In genomic region chr7:137981668-137982067, GRCh38 we compare ENCODE assay signal across 1 cellular context.
A peak's percentile ranks its signal among the peaks of the same experiment; 100 is the strongest.
TF ChIP-seq lines count a peak whose summit lies in the region.

No MANE protein-coding gene starts in this region.

TF ChIP-seq in GM12878, 131 proteins besides CTCF, POLR2A, EP300 and RAD21 (continued from another document and continues in another):
- TF ChIP-seq ETV6 (conservative IDR thresholded peaks at IDR 0.05 in 1 of 2, IDR thresholded peaks at IDR 0.05 in 1 of 2; ENCODE audit: borderline replicate concordance in 1 of 2, low read depth in 1 of 2) (peak in 1 of 2 experiments; percentile 79; a peak in 1 of 4 replicates), ZNF217 (IDR thresholded peaks at IDR 0.05) (peak; percentile 79), SUPT20H (IDR thresholded peaks at IDR 0.05; ENCODE audit: borderline replicate concordance, control insufficient read depth, low read depth, low read length) (no peak), SP1 (IDR thresholded peaks at IDR 0.05; ENCODE audit: low read depth, low read length) (peak; percentile 67), DPF2 (IDR thresholded peaks at IDR 0.05) (0 out of 2 replicates have a peak, but pooled peaks have one; percentile 36), ZBTB4 (CRISPR knock-in tag; IDR thresholded peaks at IDR 0.05) (no peak), TCF12 (IDR thresholded peaks at IDR 0.05; ENCODE audit: low read depth, low read length) (peak; percentile 63; the same call in 1 of the 2 replicates), MEF2A (IDR thresholded peaks at IDR 0.05; ENCODE audit: insufficient read depth, low read depth, low read length) (peak; percentile 100), CEBPZ (IDR thresholded peaks at IDR 0.05; ENCODE audit: low read depth, low read length) (no peak), ATF3 (IDR thresholded peaks at IDR 0.05; ENCODE audit: borderline replicate concordance, extremely low read depth, low read depth, low read length) (no peak), SMC3 (IDR thresholded peaks at IDR 0.05; ENCODE audit: borderline replicate concordance, low read length) (peak; percentile 12; the same call in 1 of the 2 replicates), YY1 (IDR thresholded peaks at IDR 0.05; ENCODE audit: low read depth, low read length) (no peak; the same call in 1 of the 2 replicates), EED (IDR thresholded peaks at IDR 0.05; ENCODE audit: low read depth) (peak; percentile 86), ASH2L (IDR thresholded peaks at IDR 0.05; ENCODE audit: borderline replicate concordance, low read depth) (no peak), BCL11A (IDR thresholded peaks at IDR 0.05; ENCODE audit: low read depth, low read length) (peak; percentile 90), ATF7 (IDR thresholded peaks at IDR 0.05; ENCODE audit: low read depth) (peak; percentile 96), ZBTB11 (CRISPR knock-in tag; IDR thresholded peaks at IDR 0.05) (no peak), BACH1 (IDR thresholded peaks at IDR 0.05; ENCODE audit: borderline replicate concordance) (peak; percentile 32; the same call in 1 of the 2 replicates), STAT1 (conservative IDR thresholded peaks at IDR 0.05) (no peak), BMI1 (IDR thresholded peaks at IDR 0.05; ENCODE audit: borderline replicate concordance) (0 out of 2 replicates have a peak, but pooled peaks have one; percentile 25), ATF2 (IDR thresholded peaks at IDR 0.05; ENCODE audit: low read length) (no peak), IRF4 (IDR thresholded peaks at IDR 0.05; ENCODE audit: low read depth, low read length) (peak; percentile 57; the same call in 1 of the 2 replicates), EZH2 (IDR thresholded peaks at IDR 0.05; ENCODE audit: borderline replicate concordance, control insufficient read depth, low read depth, low read length) (no peak), FOXM1 (IDR thresholded peaks at IDR 0.05; ENCODE audit: low read depth, low read length) (no peak), MYC (IDR thresholded peaks at IDR 0.05; ENCODE audit: insufficient read depth, insufficient read length, insufficient replicate concordance, low read length, severe bottlenecking) (no peak), IRF5 (IDR thresholded peaks at IDR 0.05; ENCODE audit: borderline replicate concordance) (no peak; the same call in 1 of the 2 replicates), MLLT1 (IDR thresholded peaks at IDR 0.05) (peak; percentile 70), IKZF1 (conservative IDR thresholded peaks at IDR 0.05) (peak; percentile 71), TCF3 (IDR thresholded peaks at IDR 0.05; ENCODE audit: borderline replicate concordance, insufficient read depth, low read depth, low read length) (peak; percentile 54; the same call in 1 of the 2 replicates), REST (IDR thresholded peaks at IDR 0.05; ENCODE audit: low read depth, low read length) (0 out of 2 replicates have a peak, but pooled peaks have one; percentile 45), CREB1 (IDR thresholded peaks at IDR 0.05; ENCODE audit: low read depth) (no peak), RAD51 (IDR thresholded peaks at IDR 0.05) (peak; percentile 34; the same call in 1 of the 2 replicates), PAX8 (IDR thresholded peaks at IDR 0.05) (no peak), E2F4 (IDR thresholded peaks at IDR 0.05; ENCODE audit: low read depth, low read length) (no peak), SRF (IDR thresholded peaks at IDR 0.05; ENCODE audit: low read depth in 2 of 2, low read length in 2 of 2) (no peak), CBX5 (IDR thresholded peaks at IDR 0.05; ENCODE audit: low read depth) (no peak)
